ENCODE assay signal across 8 cellular contexts in genomic region chr1:25617626-25618432, GRCh38. TPM values are rescaled to one million over a fixed set of nuclear protein-coding genes. Genes with fewer than 3 reads are reported as not detected.
A peak's percentile ranks its signal among the peaks of the same experiment; 100 is the strongest.
DNase-seq lines count a peak whose midpoint lies in the region; ATAC-seq lines count a peak whose summit lies in the region.

No MANE protein-coding gene starts in this region.

- no peak for DNase-seq in activated naive CD4-positive, alpha-beta T cell treated with anti-CD3 and anti-CD28 coated beads for 36 hours
- no peak for DNase-seq in activated naive CD4-positive, alpha-beta T cell (lab: John Stamatoyannopoulos, UW)
- DNase-seq in adipocyte (ENCODE audit: low read depth) = no peak
- no peak for DNase-seq in immature natural killer cell
- DNase-seq in substantia nigra (lab: John Stamatoyannopoulos, UW) = peak in 17 of 49 donors; percentile 10 to 67 (median 29)
- no peak for DNase-seq in NK-92 (lab: John Stamatoyannopoulos, UW; ENCODE audit: unreplicated experiment)
- DNase-seq in activated gamma-delta T cell treated with Interleukin-2 at 50 U/mL for 16 hours = no peak

- H3K9me3 Mint-ChIP-seq in activated naive CD4-positive, alpha-beta T cell treated with anti-CD3 and anti-CD28 coated beads for 36 hours = no peaks in the 10 kb centered on the region
- no peaks in the 10 kb centered on the region for H3K9me3 Mint-ChIP-seq in immature natural killer cell

- intact Hi-C loops in activated naive CD4-positive, alpha-beta T cell treated with anti-CD3 and anti-CD28 coated beads for 36 hours (cut with micrococcal nuclease) = loop anchor here (2.0 kb wide), 3 partner anchors 69 to 179 kb away; no protein-coding TSS in a partner anchor

- peak overlapping the region; percentile 88 for H3K4me3 Mint-ChIP-seq in activated naive CD4-positive, alpha-beta T cell treated with anti-CD3 and anti-CD28 coated beads for 36 hours
- peak overlapping the region; percentile 74 to 86 (median 83) for H3K4me3 Mint-ChIP-seq in immature natural killer cell

- H3K27me3 Mint-ChIP-seq in activated naive CD4-positive, alpha-beta T cell treated with anti-CD3 and anti-CD28 coated beads for 36 hours (ENCODE audit: low read depth) = peaks cover 1% of the 10 kb centered on the region
- peaks cover 7 to 29% (median 12%) of the 10 kb centered on the region in 3 donors for H3K27me3 Mint-ChIP-seq in immature natural killer cell (ENCODE audit: low read depth in 3 of 3)

- H3K36me3 ChIP-seq in adipocyte (ENCODE audit: control insufficient read depth, insufficient read depth, low read length, severe bottlenecking) = no peaks in the 10 kb centered on the region

- H3K9me3 ChIP-seq in adipocyte (ENCODE audit: control insufficient read depth, low read length) = no peaks in the 10 kb centered on the region

- H3K9ac ChIP-seq in adipocyte (ENCODE audit: low read length) = peak overlapping the region; percentile 83

- no peak for ATAC-seq in GM18909 (IDR thresholded peaks at IDR 0.05; ENCODE audit: poor library complexity, unreplicated experiment)

- peak overlapping the region; percentile 72 for H3K27ac Mint-ChIP-seq in activated naive CD4-positive, alpha-beta T cell treated with anti-CD3 and anti-CD28 coated beads for 36 hours
- peak overlapping the region in 2 of 6 donors; percentile 55 to 75 for H3K27ac Mint-ChIP-seq in immature natural killer cell

- H3K4me3 ChIP-seq in adipocyte (ENCODE audit: low read length) = peak overlapping the region; percentile 82

- H3K27ac ChIP-seq in substantia nigra (ENCODE audit: low read depth, low read length, poor library complexity, severe bottlenecking) = peak overlapping the region; percentile 64

- CTCF ChIA-PET in activated naive CD4-positive, alpha-beta T cell treated with anti-CD3 and anti-CD28 coated beads for 36 hours (lab: Charles Lee) = interaction anchor here (0.7 to 3.7 kb wide), 21 partner anchors 9 to 184 kb away, joined by 3 to 32 read pairs (median 8); no protein-coding TSS in a partner anchor

- peaks cover 26% of the 10 kb centered on the region for H3K4me1 ChIP-seq in adipocyte (ENCODE audit: control insufficient read depth, insufficient read depth, low read length)

- peaks cover 67% of the 10 kb centered on the region for H3K4me1 Mint-ChIP-seq in activated naive CD4-positive, alpha-beta T cell treated with anti-CD3 and anti-CD28 coated beads for 36 hours (ENCODE audit: low read depth)
- H3K4me1 Mint-ChIP-seq in immature natural killer cell = peaks cover 59 to 66% of the 10 kb centered on the region in 2 donors

- H3K36me3 Mint-ChIP-seq in activated naive CD4-positive, alpha-beta T cell treated with anti-CD3 and anti-CD28 coated beads for 36 hours (ENCODE audit: low read depth) = no peaks in the 10 kb centered on the region
- no peaks in the 10 kb centered on the region for H3K36me3 Mint-ChIP-seq in immature natural killer cell

- H3K27me3 ChIP-seq in adipocyte (replicated peaks; ENCODE audit: control insufficient read depth, insufficient read depth, low read length) = no peaks in the 10 kb centered on the region

RNA-seq across cellular contexts. Expression of gene MAN1C1, which starts 1.2 kb away (rescaled TPM):
- 1 to 10 TPM; 4.9 to 6.3 TPM for total RNA-seq in activated naive CD4-positive, alpha-beta T cell treated with anti-CD3 and anti-CD28 coated beads for 36 hours
- polyA plus RNA-seq in immature natural killer cell = 1 to 10 TPM in 2 of 3 donors, under 1 TPM in 1; 0.48 to 2.8 (median 1.2) TPM
